Comparison of ENCODE assay signal across 1 cellular context in the genomic region with DNA sequence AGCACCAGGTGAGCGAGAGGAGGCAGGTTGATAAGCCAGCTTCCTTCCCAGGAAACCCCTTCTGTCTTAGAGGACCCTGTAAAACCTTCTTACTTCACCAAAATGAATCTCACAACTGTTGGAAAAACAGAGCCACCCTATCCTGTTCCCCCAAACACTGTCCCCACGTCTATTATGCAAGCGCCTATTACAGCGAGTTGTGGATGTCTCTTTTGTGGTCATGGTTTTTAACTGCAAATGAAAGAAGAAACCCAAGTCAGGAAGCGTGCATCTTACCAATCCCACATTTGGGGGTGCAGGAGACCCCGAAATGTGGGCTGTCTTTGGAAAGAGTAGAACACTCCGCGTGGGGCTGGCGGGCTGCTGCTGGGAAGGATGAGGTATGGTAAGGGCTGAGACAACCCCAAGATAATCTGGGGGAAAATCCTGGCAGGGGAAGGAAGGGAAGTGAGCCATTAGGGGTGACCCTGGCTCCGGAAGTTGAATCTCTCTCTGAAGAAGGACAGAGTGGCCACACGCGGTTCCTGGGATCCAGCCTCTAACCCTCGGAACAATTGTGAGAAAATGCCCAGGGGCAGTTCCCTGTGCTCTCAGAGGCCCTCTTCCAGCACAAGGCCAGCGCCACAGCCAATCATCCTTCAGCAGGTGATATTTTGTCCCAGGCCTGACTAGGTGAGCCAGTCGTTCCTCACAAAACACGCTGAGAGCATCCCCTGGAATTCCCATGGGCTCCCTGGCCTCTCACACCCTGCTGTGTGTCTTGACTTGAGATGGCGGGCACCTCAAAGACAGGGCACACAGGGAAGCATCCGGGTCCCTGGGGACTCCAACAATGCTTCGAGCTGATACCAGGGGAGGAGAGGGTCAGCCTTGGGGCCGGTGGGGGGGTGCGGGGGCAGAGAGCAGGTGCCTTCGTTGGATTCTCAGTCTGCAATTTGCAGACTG.
TF ChIP-seq lines count a peak whose summit lies in the region.

No MANE protein-coding gene starts in this region.

TF ChIP-seq in K562, 482 proteins besides CTCF, POLR2A, EP300 and RAD21 (continued from another document and continues in another):
- TF ChIP-seq HMG20A (CRISPR knock-in tag; conservative IDR thresholded peaks at IDR 0.05) (no peak), ZNF76 (CRISPR knock-in tag; IDR thresholded peaks at IDR 0.05; ENCODE audit: borderline replicate concordance) (0 out of 2 replicates have a peak, but pooled peaks have one; percentile 29), ZNF785 (CRISPR knock-in tag; IDR thresholded peaks at IDR 0.05) (no peak), PHF21A (IDR thresholded peaks at IDR 0.05; ENCODE audit: borderline replicate concordance, low read depth) (no peak), SIX5 (IDR thresholded peaks at IDR 0.05; ENCODE audit: borderline replicate concordance in 1 of 2, insufficient read depth in 1 of 2, low read depth in 1 of 2, low read length in 2 of 2) (0 out of 4 replicates have a peak, but pooled peaks of 1 of the 2 experiments have one; percentile 13), SOX6 (IDR thresholded peaks at IDR 0.05) (peak; percentile 17; the same call in 1 of the 2 replicates), CREB1 (IDR thresholded peaks at IDR 0.05) (no peak), CREB1 (CRISPR knock-in tag; IDR thresholded peaks at IDR 0.05) (no peak), NR2C1 (IDR thresholded peaks at IDR 0.05) (peak; percentile 80), NR2C1 (tag; IDR thresholded peaks at IDR 0.05) (peak; percentile 88), ZNF766 (CRISPR knock-in tag; conservative IDR thresholded peaks at IDR 0.05) (peak; percentile 79; the same call in 1 of the 2 replicates), PTBP1 (IDR thresholded peaks at IDR 0.05; ENCODE audit: low read depth, low read length) (no peak), ZBTB2 (IDR thresholded peaks at IDR 0.05) (no peak), ZNF586 (CRISPR knock-in tag; conservative IDR thresholded peaks at IDR 0.05) (no peak), CBFB (CRISPR knock-in tag; IDR thresholded peaks at IDR 0.05) (0 out of 2 replicates have a peak, but pooled peaks have one; percentile 40), ETS2 (tag; IDR thresholded peaks at IDR 0.05; ENCODE audit: borderline replicate concordance, poor library complexity, severe bottlenecking) (no peak), L3MBTL2 (IDR thresholded peaks at IDR 0.05) (peak; percentile 53; the same call in 1 of the 2 replicates), USF1 (CRISPR knock-in tag; IDR thresholded peaks at IDR 0.05) (no peak), ILK (tag; IDR thresholded peaks at IDR 0.05; ENCODE audit: borderline replicate concordance, low read depth) (no peak), ATF7 (IDR thresholded peaks at IDR 0.05) (peak; percentile 15; the same call in 1 of the 2 replicates), E4F1 (CRISPR knock-in tag; IDR thresholded peaks at IDR 0.05; ENCODE audit: borderline replicate concordance) (peak; percentile 67; the same call in 1 of the 2 replicates), TBL1XR1 (IDR thresholded peaks at IDR 0.05; ENCODE audit: low read length in 2 of 2) (0 out of 4 replicates have a peak, but pooled peaks of 1 of the 2 experiments have one; percentile 8), RB1 (IDR thresholded peaks at IDR 0.05; ENCODE audit: low read depth) (0 out of 2 replicates have a peak, but pooled peaks have one; percentile 18), ZNF780A (CRISPR knock-in tag; IDR thresholded peaks at IDR 0.05) (peak; percentile 64), RBM25 (IDR thresholded peaks at IDR 0.05; ENCODE audit: low read depth, low read length, severe bottlenecking) (peak; percentile 2), ZNF830 (CRISPR knock-in tag; IDR thresholded peaks at IDR 0.05) (peak; percentile 76; the same call in 1 of the 2 replicates), ZNF311 (CRISPR knock-in tag; IDR thresholded peaks at IDR 0.05) (no peak)
- TF ChIP-seq, protein P1, sequence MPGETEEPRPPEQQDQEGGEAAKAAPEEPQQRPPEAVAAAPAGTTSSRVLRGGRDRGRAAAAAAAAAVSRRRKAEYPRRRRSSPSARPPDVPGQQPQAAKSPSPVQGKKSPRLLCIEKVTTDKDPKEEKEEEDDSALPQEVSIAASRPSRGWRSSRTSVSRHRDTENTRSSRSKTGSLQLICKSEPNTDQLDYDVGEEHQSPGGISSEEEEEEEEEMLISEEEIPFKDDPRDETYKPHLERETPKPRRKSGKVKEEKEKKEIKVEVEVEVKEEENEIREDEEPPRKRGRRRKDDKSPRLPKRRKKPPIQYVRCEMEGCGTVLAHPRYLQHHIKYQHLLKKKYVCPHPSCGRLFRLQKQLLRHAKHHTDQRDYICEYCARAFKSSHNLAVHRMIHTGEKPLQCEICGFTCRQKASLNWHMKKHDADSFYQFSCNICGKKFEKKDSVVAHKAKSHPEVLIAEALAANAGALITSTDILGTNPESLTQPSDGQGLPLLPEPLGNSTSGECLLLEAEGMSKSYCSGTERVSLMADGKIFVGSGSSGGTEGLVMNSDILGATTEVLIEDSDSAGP (CRISPR knock-in tag; IDR thresholded peaks at IDR 0.05) = no peak
- TF ChIP-seq, protein P2, sequence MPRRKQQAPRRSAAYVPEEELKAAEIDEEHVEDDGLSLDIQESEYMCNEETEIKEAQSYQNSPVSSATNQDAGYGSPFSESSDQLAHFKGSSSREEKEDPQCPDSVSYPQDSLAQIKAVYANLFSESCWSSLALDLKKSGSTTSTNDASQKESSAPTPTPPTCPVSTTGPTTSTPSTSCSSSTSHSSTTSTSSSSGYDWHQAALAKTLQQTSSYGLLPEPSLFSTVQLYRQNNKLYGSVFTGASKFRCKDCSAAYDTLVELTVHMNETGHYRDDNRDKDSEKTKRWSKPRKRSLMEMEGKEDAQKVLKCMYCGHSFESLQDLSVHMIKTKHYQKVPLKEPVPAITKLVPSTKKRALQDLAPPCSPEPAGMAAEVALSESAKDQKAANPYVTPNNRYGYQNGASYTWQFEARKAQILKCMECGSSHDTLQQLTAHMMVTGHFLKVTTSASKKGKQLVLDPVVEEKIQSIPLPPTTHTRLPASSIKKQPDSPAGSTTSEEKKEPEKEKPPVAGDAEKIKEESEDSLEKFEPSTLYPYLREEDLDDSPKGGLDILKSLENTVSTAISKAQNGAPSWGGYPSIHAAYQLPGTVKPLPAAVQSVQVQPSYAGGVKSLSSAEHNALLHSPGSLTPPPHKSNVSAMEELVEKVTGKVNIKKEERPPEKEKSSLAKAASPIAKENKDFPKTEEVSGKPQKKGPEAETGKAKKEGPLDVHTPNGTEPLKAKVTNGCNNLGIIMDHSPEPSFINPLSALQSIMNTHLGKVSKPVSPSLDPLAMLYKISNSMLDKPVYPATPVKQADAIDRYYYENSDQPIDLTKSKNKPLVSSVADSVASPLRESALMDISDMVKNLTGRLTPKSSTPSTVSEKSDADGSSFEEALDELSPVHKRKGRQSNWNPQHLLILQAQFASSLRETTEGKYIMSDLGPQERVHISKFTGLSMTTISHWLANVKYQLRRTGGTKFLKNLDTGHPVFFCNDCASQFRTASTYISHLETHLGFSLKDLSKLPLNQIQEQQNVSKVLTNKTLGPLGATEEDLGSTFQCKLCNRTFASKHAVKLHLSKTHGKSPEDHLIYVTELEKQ (CRISPR knock-in tag; IDR thresholded peaks at IDR 0.05) = no peak
- TF ChIP-seq, protein P3, sequence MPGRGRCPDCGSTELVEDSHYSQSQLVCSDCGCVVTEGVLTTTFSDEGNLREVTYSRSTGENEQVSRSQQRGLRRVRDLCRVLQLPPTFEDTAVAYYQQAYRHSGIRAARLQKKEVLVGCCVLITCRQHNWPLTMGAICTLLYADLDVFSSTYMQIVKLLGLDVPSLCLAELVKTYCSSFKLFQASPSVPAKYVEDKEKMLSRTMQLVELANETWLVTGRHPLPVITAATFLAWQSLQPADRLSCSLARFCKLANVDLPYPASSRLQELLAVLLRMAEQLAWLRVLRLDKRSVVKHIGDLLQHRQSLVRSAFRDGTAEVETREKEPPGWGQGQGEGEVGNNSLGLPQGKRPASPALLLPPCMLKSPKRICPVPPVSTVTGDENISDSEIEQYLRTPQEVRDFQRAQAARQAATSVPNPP (IDR thresholded peaks at IDR 0.05; ENCODE audit: borderline replicate concordance, insufficient read depth, insufficient read length) = no peak
- TF ChIP-seq, protein P4, sequence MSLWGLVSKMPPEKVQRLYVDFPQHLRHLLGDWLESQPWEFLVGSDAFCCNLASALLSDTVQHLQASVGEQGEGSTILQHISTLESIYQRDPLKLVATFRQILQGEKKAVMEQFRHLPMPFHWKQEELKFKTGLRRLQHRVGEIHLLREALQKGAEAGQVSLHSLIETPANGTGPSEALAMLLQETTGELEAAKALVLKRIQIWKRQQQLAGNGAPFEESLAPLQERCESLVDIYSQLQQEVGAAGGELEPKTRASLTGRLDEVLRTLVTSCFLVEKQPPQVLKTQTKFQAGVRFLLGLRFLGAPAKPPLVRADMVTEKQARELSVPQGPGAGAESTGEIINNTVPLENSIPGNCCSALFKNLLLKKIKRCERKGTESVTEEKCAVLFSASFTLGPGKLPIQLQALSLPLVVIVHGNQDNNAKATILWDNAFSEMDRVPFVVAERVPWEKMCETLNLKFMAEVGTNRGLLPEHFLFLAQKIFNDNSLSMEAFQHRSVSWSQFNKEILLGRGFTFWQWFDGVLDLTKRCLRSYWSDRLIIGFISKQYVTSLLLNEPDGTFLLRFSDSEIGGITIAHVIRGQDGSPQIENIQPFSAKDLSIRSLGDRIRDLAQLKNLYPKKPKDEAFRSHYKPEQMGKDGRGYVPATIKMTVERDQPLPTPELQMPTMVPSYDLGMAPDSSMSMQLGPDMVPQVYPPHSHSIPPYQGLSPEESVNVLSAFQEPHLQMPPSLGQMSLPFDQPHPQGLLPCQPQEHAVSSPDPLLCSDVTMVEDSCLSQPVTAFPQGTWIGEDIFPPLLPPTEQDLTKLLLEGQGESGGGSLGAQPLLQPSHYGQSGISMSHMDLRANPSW (CRISPR knock-in tag; IDR thresholded peaks at IDR 0.05) = no peak
- TF ChIP-seq, protein P5, sequence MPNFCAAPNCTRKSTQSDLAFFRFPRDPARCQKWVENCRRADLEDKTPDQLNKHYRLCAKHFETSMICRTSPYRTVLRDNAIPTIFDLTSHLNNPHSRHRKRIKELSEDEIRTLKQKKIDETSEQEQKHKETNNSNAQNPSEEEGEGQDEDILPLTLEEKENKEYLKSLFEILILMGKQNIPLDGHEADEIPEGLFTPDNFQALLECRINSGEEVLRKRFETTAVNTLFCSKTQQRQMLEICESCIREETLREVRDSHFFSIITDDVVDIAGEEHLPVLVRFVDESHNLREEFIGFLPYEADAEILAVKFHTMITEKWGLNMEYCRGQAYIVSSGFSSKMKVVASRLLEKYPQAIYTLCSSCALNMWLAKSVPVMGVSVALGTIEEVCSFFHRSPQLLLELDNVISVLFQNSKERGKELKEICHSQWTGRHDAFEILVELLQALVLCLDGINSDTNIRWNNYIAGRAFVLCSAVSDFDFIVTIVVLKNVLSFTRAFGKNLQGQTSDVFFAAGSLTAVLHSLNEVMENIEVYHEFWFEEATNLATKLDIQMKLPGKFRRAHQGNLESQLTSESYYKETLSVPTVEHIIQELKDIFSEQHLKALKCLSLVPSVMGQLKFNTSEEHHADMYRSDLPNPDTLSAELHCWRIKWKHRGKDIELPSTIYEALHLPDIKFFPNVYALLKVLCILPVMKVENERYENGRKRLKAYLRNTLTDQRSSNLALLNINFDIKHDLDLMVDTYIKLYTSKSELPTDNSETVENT (CRISPR knock-in tag; IDR thresholded peaks at IDR 0.05) = peak; percentile 52
- TF ChIP-seq, protein P6, sequence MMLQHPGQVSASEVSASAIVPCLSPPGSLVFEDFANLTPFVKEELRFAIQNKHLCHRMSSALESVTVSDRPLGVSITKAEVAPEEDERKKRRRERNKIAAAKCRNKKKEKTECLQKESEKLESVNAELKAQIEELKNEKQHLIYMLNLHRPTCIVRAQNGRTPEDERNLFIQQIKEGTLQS (IDR thresholded peaks at IDR 0.05) = no peak
- TF ChIP-seq, protein P6 (CRISPR knock-in tag; conservative IDR thresholded peaks at IDR 0.05) = no peak
